ENCODE assay signal across 30 cellular contexts in genomic region chr5:121497176-121497575, GRCh38.
DNase-seq lines count a peak whose midpoint lies in the region; ATAC-seq, FAIRE-seq and TF ChIP-seq lines count a peak whose summit lies in the region.
"Had no signal": no experiment of that assay in that cellular context is flagged by ENCODE, and none has a peak within 500 bp of the region (broad histone marks: within the 10 kb centered on the region; RNA-seq: fewer than 3 reads in every experiment).

No MANE protein-coding gene starts in this region.

- no peaks in the 10 kb centered on the region for H3K36me3 Mint-ChIP-seq in astrocyte (ENCODE audit: low read depth, unreplicated experiment)
- H3K36me3 Mint-ChIP-seq: stimulated activated effector memory CD8-positive, alpha-beta T cell treated with anti-CD3 and anti-CD28 coated beads, Interleukin-12 subunit alpha, Interleukin-12 subunit beta, amount 100 ng/mL, for 72 hours had no signal

- dilution Hi-C loops in IMR-90 (cut with HindIII; ENCODE audit: low sequenced_read_pairs, unreplicated experiment) = no loop called here

- H3K36me3 ChIP-seq in IMR-90 (ENCODE audit: control insufficient read depth, insufficient read depth, low read length) (no peaks in the 10 kb centered on the region), astrocyte (ENCODE audit: insufficient read depth, low read length) (no peaks in the 10 kb centered on the region), tibial nerve (no peaks in the 10 kb centered on the region)
- H3K36me3 ChIP-seq: BE2C, Peyer's patch, SJSA1 had no signal

- TF ChIP-seq POLR2A in IMR-90 (IDR thresholded peaks at IDR 0.05; ENCODE audit: low read depth, low read length) (no peak), tibial nerve (IDR thresholded peaks at IDR 0.05) (no peak)

- H3K9me1 ChIP-seq in IMR-90 (ENCODE audit: insufficient read depth, low read length) = no peaks in the 10 kb centered on the region

- H3K4me1 Mint-ChIP-seq in astrocyte (ENCODE audit: low read depth, unreplicated experiment) = peaks cover 3% of the 10 kb centered on the region
- H3K4me1 Mint-ChIP-seq: activated CD4-positive, alpha-beta T cell treated with anti-CD3 and anti-CD28 coated beads, Interleukin-2, amount 10 ng/mL, durations not matched to agents 24 days and 14 days; stimulated activated effector memory CD8-positive, alpha-beta T cell treated with anti-CD3 and anti-CD28 coated beads, Interleukin-12 subunit alpha, Interleukin-12 subunit beta, amount 100 ng/mL, for 72 hours; T-helper 17 cell had no signal

- H4K20me1 ChIP-seq in IMR-90 (ENCODE audit: insufficient read depth, low read length) (no peaks in the 10 kb centered on the region), astrocyte (ENCODE audit: insufficient read depth, low read length) (no peaks in the 10 kb centered on the region)

- H3K27ac ChIP-seq in IMR-90 (ENCODE audit: insufficient read depth, low read length) = no peak overlapping the region
- H3K27ac ChIP-seq in astrocyte (ENCODE audit: low read depth, low read length) = no peak overlapping the region
- H3K27ac ChIP-seq in tibial nerve = no peak overlapping the region
- H3K27ac ChIP-seq: Peyer's patch, SJSA1, VCaP had no signal

- H3K9me3 ChIP-seq in IMR-90 (ENCODE audit: control insufficient read depth, insufficient read depth, low read length) (no peaks in the 10 kb centered on the region), astrocyte (ENCODE audit: insufficient read depth, low read depth, low read length) (no peaks in the 10 kb centered on the region), tibial nerve (no peaks in the 10 kb centered on the region)
- H3K9me3 ChIP-seq: BE2C, Peyer's patch, SJSA1 had no signal

- WGBS in IMR-90 (ENCODE audit: extremely low coverage in 2 of 2, insufficient read length in 1 of 2), 2 experiments = no CpG with 5 or more reads among the region's 1 CpG
- 64 to 89% methylated on average over 1 of the region's 1 CpG for WGBS in tibial nerve, 2 donors

- H3K9ac ChIP-seq in IMR-90 (ENCODE audit: low read depth, low read length) (no peak overlapping the region), astrocyte (ENCODE audit: low read length) (no peak overlapping the region)

- H3K4me1 ChIP-seq in IMR-90 (ENCODE audit: control insufficient read depth, insufficient read depth, low read length) = no peaks in the 10 kb centered on the region
- no peaks in the 10 kb centered on the region for H3K4me1 ChIP-seq in astrocyte (ENCODE audit: insufficient read depth, low read length)
- H3K4me1 ChIP-seq in tibial nerve = no peaks in the 10 kb centered on the region
- H3K4me1 ChIP-seq: BE2C, Peyer's patch, SJSA1 had no signal

- TF ChIP-seq CTCF in IMR-90 (conservative IDR thresholded peaks at IDR 0.05; ENCODE audit: low read depth, low read length) (no peak), astrocyte (IDR thresholded peaks at IDR 0.05; ENCODE audit: insufficient read depth, low read depth, low read length) (no peak), tibial nerve (IDR thresholded peaks at IDR 0.05) (no peak)

- CTCF ChIA-PET in IMR-90 (lab: Yijun Ruan, JAX) = no interaction called here

- ATAC-seq in IMR-90 (ENCODE audit: low read depth) (0 out of 2 replicates have a peak, but pooled peaks have one; percentile 37), GM21528 (IDR thresholded peaks at IDR 0.05; ENCODE audit: low FRiP score, unreplicated experiment) (no peak), sciatic nerve (no peak), GM18520 (IDR thresholded peaks at IDR 0.05; ENCODE audit: unreplicated experiment) (no peak)
- ATAC-seq: left colon; stimulated activated effector memory CD8-positive, alpha-beta T cell treated with anti-CD3 and anti-CD28 coated beads, Interleukin-12 subunit alpha, Interleukin-12 subunit beta, amount 100 ng/mL, for 72 hours; T-helper 17 cell had no signal

- no TSS peak for BruUV-seq in IMR-90 (replicated peaks; lab: Mats Ljungman, UMichigan)

- no peaks in the 10 kb centered on the region for H3K9me3 Mint-ChIP-seq in astrocyte (ENCODE audit: unreplicated experiment)
- H3K9me3 Mint-ChIP-seq: activated CD4-positive, alpha-beta T cell treated with anti-CD3 and anti-CD28 coated beads, Interleukin-2, amount 10 ng/mL, durations not matched to agents 24 days and 14 days; activated naive CD4-positive, alpha-beta T cell treated with anti-CD3 and anti-CD28 coated beads for 36 hours; dendritic cell treated with granulocyte-macrophage colony-stimulating factor and Interleukin-4, amounts not matched to agents 40 ng/mL and 50 ng/mL, for 4 days had no signal

- H2BK20ac ChIP-seq in IMR-90 (ENCODE audit: low read depth, low read length) = no peak overlapping the region

- POLR2A ChIA-PET in IMR-90 (lab: Charles Lee; ENCODE audit: unreplicated experiment) = no interaction called here

- H3K14ac ChIP-seq in IMR-90 (replicated peaks; ENCODE audit: low read depth, low read length) = no peak overlapping the region

- H3K23ac ChIP-seq in IMR-90 (ENCODE audit: low read depth, low read length) = no peak overlapping the region

- no peak overlapping the region for H3K4me3 Mint-ChIP-seq in astrocyte (ENCODE audit: unreplicated experiment)
- H3K4me3 Mint-ChIP-seq: activated CD4-positive, alpha-beta T cell treated with anti-CD3 and anti-CD28 coated beads, Interleukin-2, amount 10 ng/mL, durations not matched to agents 24 days and 14 days; activated naive CD4-positive, alpha-beta T cell treated with anti-CD3 and anti-CD28 coated beads for 36 hours; dendritic cell treated with granulocyte-macrophage colony-stimulating factor and Interleukin-4, amounts not matched to agents 40 ng/mL and 50 ng/mL, for 4 days; stimulated activated effector memory CD8-positive, alpha-beta T cell treated with anti-CD3 and anti-CD28 coated beads, Interleukin-12 subunit alpha, Interleukin-12 subunit beta, amount 100 ng/mL, for 72 hours; T-helper 17 cell had no signal

- no peak overlapping the region for H2AFZ ChIP-seq in IMR-90 (replicated peaks; ENCODE audit: low read length, poor library complexity)
- no peak overlapping the region for H2AFZ ChIP-seq in astrocyte (ENCODE audit: low read depth, low read length)

- H4K91ac ChIP-seq in IMR-90 (ENCODE audit: insufficient read depth, low read depth, low read length) = no peak overlapping the region

- no peaks in the 10 kb centered on the region for H3K79me2 ChIP-seq in astrocyte (ENCODE audit: insufficient read depth, low read length)

- DNase-seq in AG08395 (ENCODE audit: low spot score) (peak; percentile 2), IMR-90 (peak; percentile 5), astrocyte (ENCODE audit: low read depth) (peak; percentile 1), iris pigment epithelial cell (ENCODE audit: low read depth) (peak; percentile 30), sciatic nerve (ENCODE audit: low spot score) (no peak), tibial nerve (ENCODE audit: low spot score in 2 of 2) (no peak)
- DNase-seq: activated CD4-positive, alpha-beta T cell treated with anti-CD3 and anti-CD28 coated beads, Interleukin-2, amount 10 ng/mL, durations not matched to agents 24 days and 14 days; activated naive CD4-positive, alpha-beta T cell treated with anti-CD3 and anti-CD28 coated beads for 36 hours; BE2C; caudate nucleus; COR-L47; head of caudate nucleus; KBM-7; left colon; MM.1S; NCI-H1436; NCI-H510A treated with DMSO at 0.1 percent for 48 hours; Peyer's patch; small intestine; stimulated activated CD4-positive, alpha-beta T cell treated with anti-CD3 and anti-CD28 coated beads, Interleukin-2, amount 100 ng/mL, for 48 hours; T-helper 17 cell had no signal

- H2BK5ac ChIP-seq in IMR-90 (ENCODE audit: low read depth, low read length, poor library complexity, severe bottlenecking) = no peak overlapping the region

- no peak overlapping the region for H3K27ac Mint-ChIP-seq in astrocyte (ENCODE audit: unreplicated experiment)
- H3K27ac Mint-ChIP-seq: activated CD4-positive, alpha-beta T cell treated with anti-CD3 and anti-CD28 coated beads, Interleukin-2, amount 10 ng/mL, durations not matched to agents 24 days and 14 days; activated naive CD4-positive, alpha-beta T cell treated with anti-CD3 and anti-CD28 coated beads for 36 hours; dendritic cell treated with granulocyte-macrophage colony-stimulating factor and Interleukin-4, amounts not matched to agents 40 ng/mL and 50 ng/mL, for 4 days; progenitor cell of endocrine pancreas; stimulated activated effector memory CD8-positive, alpha-beta T cell treated with anti-CD3 and anti-CD28 coated beads, Interleukin-12 subunit alpha, Interleukin-12 subunit beta, amount 100 ng/mL, for 72 hours; T-helper 17 cell had no signal

- no peak overlapping the region for H2AK5ac ChIP-seq in IMR-90 (ENCODE audit: low read depth, low read length)

- FAIRE-seq in astrocyte (lab: Jason Lieb, UNC) = no peak
- FAIRE-seq: A204.1, GM12892, small intestine had no signal

- H2BK120ac ChIP-seq in IMR-90 (ENCODE audit: low read depth, low read length) = no peak overlapping the region

- in situ Hi-C loops in IMR-90 (cut with MboI; ENCODE audit: low sequenced_read_pairs) = no loop called here

- no peak overlapping the region for H2AK9ac ChIP-seq in IMR-90 (replicated peaks; ENCODE audit: low read depth, low read length, poor library complexity)

- no peak overlapping the region for H3K4ac ChIP-seq in IMR-90 (ENCODE audit: low read depth, low read length)

- H2BK15ac ChIP-seq in IMR-90 (ENCODE audit: low read depth, low read length) = no peak overlapping the region

- no peak for TF ChIP-seq RAD21 in IMR-90 (IDR thresholded peaks at IDR 0.05; ENCODE audit: low read length)

- no peak overlapping the region for H3K18ac ChIP-seq in IMR-90 (ENCODE audit: low read depth, low read length)

- no peak overlapping the region for H3K4me3 ChIP-seq in IMR-90 (ENCODE audit: insufficient read depth, low read depth, low read length)
- no peak overlapping the region for H3K4me3 ChIP-seq in astrocyte (ENCODE audit: insufficient read depth, low read depth, low read length)
- no peak overlapping the region for H3K4me3 ChIP-seq in tibial nerve
- H3K4me3 ChIP-seq: Peyer's patch, SJSA1 had no signal

- no peak overlapping the region for H4K8ac ChIP-seq in IMR-90 (ENCODE audit: low read depth in 2 of 2, low read length in 2 of 2)

- no peak overlapping the region for H3K56ac ChIP-seq in IMR-90 (ENCODE audit: extremely low read depth, insufficient read depth, low read length)

- intact Hi-C loops in IMR-90 (cut with micrococcal nuclease) (no loop called here), sciatic nerve (cut with DNase I) (no loop called here)

- H3K79me1 ChIP-seq in IMR-90 (ENCODE audit: low read depth in 1 of 2, low read length in 2 of 2) = no peaks in the 10 kb centered on the region

- H4K5ac ChIP-seq in IMR-90 (ENCODE audit: low read depth, low read length) = no peak overlapping the region

- H3K4me2 ChIP-seq in IMR-90 (ENCODE audit: low read depth, low read length) = no peak overlapping the region
- no peak overlapping the region for H3K4me2 ChIP-seq in astrocyte (ENCODE audit: low read length)

- no peak for TF ChIP-seq EP300 in tibial nerve (IDR thresholded peaks at IDR 0.05)

- no peaks in the 10 kb centered on the region for H3K27me3 ChIP-seq in IMR-90 (ENCODE audit: control insufficient read depth, insufficient read depth, low read length)
- H3K27me3 ChIP-seq in astrocyte (ENCODE audit: insufficient read depth, low read length) = no peaks in the 10 kb centered on the region
- H3K27me3 ChIP-seq in tibial nerve = no peaks in the 10 kb centered on the region
- H3K27me3 ChIP-seq: BE2C, Peyer's patch, SJSA1 had no signal

- no peaks in the 10 kb centered on the region for H3K27me3 Mint-ChIP-seq in astrocyte (ENCODE audit: low read depth, unreplicated experiment)
- H3K27me3 Mint-ChIP-seq: activated CD4-positive, alpha-beta T cell treated with anti-CD3 and anti-CD28 coated beads, Interleukin-2, amount 10 ng/mL, durations not matched to agents 24 days and 14 days; dendritic cell treated with granulocyte-macrophage colony-stimulating factor and Interleukin-4, amounts not matched to agents 40 ng/mL and 50 ng/mL, for 4 days; progenitor cell of endocrine pancreas; T-helper 17 cell had no signal

Comparison
In these comparisons a context has a peak if more than half of its experiments do, and no peak if none do; other contexts are left out.
1. DNase-seq: peak in AG08395 (single experiment), IMR-90 (single experiment), astrocyte (single experiment) and iris pigment epithelial cell (single experiment); none in sciatic nerve (single experiment) and tibial nerve (0 of 2).